Comparison of ENCODE assay signal across 17 cellular contexts in genomic region chr4:110823251-110823650, GRCh38.
DNase-seq lines count a peak whose midpoint lies in the region; ATAC-seq and TF ChIP-seq lines count a peak whose summit lies in the region.
"Had no signal": no experiment of that assay in that cellular context is flagged by ENCODE, and none has a peak within 500 bp of the region (broad histone marks: within the 10 kb centered on the region; RNA-seq: fewer than 3 reads in every experiment).

No MANE protein-coding gene starts in this region.

- WGBS in mesendoderm (ENCODE audit: extremely low coverage, insufficient coverage, low lambda C conversion rate) = no CpG with 5 or more reads among the region's 3 CpGs
- 91 to 92% methylated on average over 3 of the region's 3 CpGs for WGBS in sigmoid colon, 2 donors

- H3K56ac ChIP-seq in mesendoderm (ENCODE audit: low read length) = no peak overlapping the region

- H3K9ac ChIP-seq in mesendoderm (ENCODE audit: low read length) = no peak overlapping the region

- DNase-seq in SJCRH30 (peak; percentile 12 to 19), mesendoderm (peak; percentile 21), Right ventricle myocardium superior (no peak), NCI-H446 treated with DMSO at 0.1 percent for 48 hours (lab: John Stamatoyannopoulos, UW) (no peak), sigmoid colon (no peak)
- no peak for DNase-seq in activated CD4-positive, alpha-beta T cell treated with anti-CD3 and anti-CD28 coated beads for 1 hour
- DNase-seq: activated CD4-positive, CD25-positive, alpha-beta regulatory T cell treated with anti-CD3 and anti-CD28 coated beads, Interleukin-2, amount 50 U/mL, for 72 hours; activated T-cell treated with anti-CD3 and anti-CD28 coated beads for 4 hours; C1 segment of cervical spinal cord; DMS79 treated with DMSO at 0.1 percent for 48 hours; hypothalamus; NCI-H1105; NCI-H2227 treated with DMSO at 0.1 percent for 48 hours; stimulated activated naive CD4-positive, alpha-beta T cell had no signal

- H3K4me3 ChIP-seq in SJCRH30 (no peak overlapping the region), mesendoderm (ENCODE audit: low read length) (no peak overlapping the region), sigmoid colon (no peak overlapping the region)

- no peak overlapping the region for H3K18ac ChIP-seq in mesendoderm (ENCODE audit: low read length)

- TF ChIP-seq CTCF in sigmoid colon (IDR thresholded peaks at IDR 0.05) = no peak

- H3K9me3 ChIP-seq in SJCRH30 (replicated peaks) (0 out of 2 replicates have a peak, but pooled peaks cover 2% of the 10 kb centered on the region), sigmoid colon (no peaks in the 10 kb centered on the region)

- H2BK5ac ChIP-seq in mesendoderm (ENCODE audit: low read length) = no peak overlapping the region

- H3K27me3 ChIP-seq in SJCRH30 (no peaks in the 10 kb centered on the region), mesendoderm (ENCODE audit: insufficient read depth, low read length, poor library complexity) (no peaks in the 10 kb centered on the region), sigmoid colon (no peaks in the 10 kb centered on the region)

- intact Hi-C loops in Right ventricle myocardium superior (cut with DNase I) (no loop called here), sigmoid colon (cut with DNase I) (no loop called here)

- no peak for TF ChIP-seq POLR2A in sigmoid colon (IDR thresholded peaks at IDR 0.05)

- H3K79me2 ChIP-seq in mesendoderm (ENCODE audit: control insufficient read depth, insufficient read depth, low read length) = no peaks in the 10 kb centered on the region

- H3K36me3 ChIP-seq in SJCRH30 = no peaks in the 10 kb centered on the region
- no peaks in the 10 kb centered on the region for H3K36me3 ChIP-seq in mesendoderm (ENCODE audit: control insufficient read depth, insufficient read depth, low read length)
- H3K36me3 ChIP-seq in sigmoid colon = no peaks in the 10 kb centered on the region

- H3K27ac ChIP-seq in SJCRH30 (no peak overlapping the region), mesendoderm (ENCODE audit: low read depth, low read length) (no peak overlapping the region), sigmoid colon (no peak overlapping the region)

- ATAC-seq in GM18867 (IDR thresholded peaks at IDR 0.05; ENCODE audit: unreplicated experiment) (peak; percentile 55), HG03432 (IDR thresholded peaks at IDR 0.05; ENCODE audit: unreplicated experiment) (peak; percentile 95), Right ventricle myocardium superior (ENCODE audit: poor library complexity) (no peak)
- ATAC-seq: sciatic nerve had no signal

- H3K4me2 ChIP-seq in mesendoderm (ENCODE audit: low read length) = no peak overlapping the region

- H2BK120ac ChIP-seq in mesendoderm (ENCODE audit: low read depth, low read length) = no peak overlapping the region

- H3K23ac ChIP-seq in mesendoderm (ENCODE audit: low read length) = no peak overlapping the region

- no peak overlapping the region for H3K4ac ChIP-seq in mesendoderm (ENCODE audit: low read depth, low read length)

- no peak for TF ChIP-seq EP300 in sigmoid colon (IDR thresholded peaks at IDR 0.05)

- no peak overlapping the region for H4K8ac ChIP-seq in mesendoderm (ENCODE audit: low read depth, low read length)

- H4K5ac ChIP-seq in mesendoderm (ENCODE audit: low read length) = no peak overlapping the region

- no peaks in the 10 kb centered on the region for H3K4me1 ChIP-seq in SJCRH30
- no peaks in the 10 kb centered on the region for H3K4me1 ChIP-seq in mesendoderm (ENCODE audit: control insufficient read depth, low read depth, low read length)
- no peaks in the 10 kb centered on the region for H3K4me1 ChIP-seq in sigmoid colon

- no peak overlapping the region for H2AK5ac ChIP-seq in mesendoderm (ENCODE audit: low read length)

- H2BK15ac ChIP-seq in mesendoderm (replicated peaks; ENCODE audit: low read depth) = no peak overlapping the region

- H3K79me1 ChIP-seq in mesendoderm (ENCODE audit: low read length) = no peaks in the 10 kb centered on the region

Comparison
In these comparisons a context has a peak if more than half of its experiments do, and no peak if none do; other contexts are left out.
1. DNase-seq: peak in SJCRH30 (2 of 2) and mesendoderm (single experiment); none in Right ventricle myocardium superior (single experiment), NCI-H446 treated with DMSO at 0.1 percent for 48 hours (single experiment), activated CD4-positive, alpha-beta T cell treated with anti-CD3 and anti-CD28 coated beads for 1 hour (single experiment) and sigmoid colon (single experiment).